8 cellular contexts compared by ENCODE assay signal in the genomic region with DNA sequence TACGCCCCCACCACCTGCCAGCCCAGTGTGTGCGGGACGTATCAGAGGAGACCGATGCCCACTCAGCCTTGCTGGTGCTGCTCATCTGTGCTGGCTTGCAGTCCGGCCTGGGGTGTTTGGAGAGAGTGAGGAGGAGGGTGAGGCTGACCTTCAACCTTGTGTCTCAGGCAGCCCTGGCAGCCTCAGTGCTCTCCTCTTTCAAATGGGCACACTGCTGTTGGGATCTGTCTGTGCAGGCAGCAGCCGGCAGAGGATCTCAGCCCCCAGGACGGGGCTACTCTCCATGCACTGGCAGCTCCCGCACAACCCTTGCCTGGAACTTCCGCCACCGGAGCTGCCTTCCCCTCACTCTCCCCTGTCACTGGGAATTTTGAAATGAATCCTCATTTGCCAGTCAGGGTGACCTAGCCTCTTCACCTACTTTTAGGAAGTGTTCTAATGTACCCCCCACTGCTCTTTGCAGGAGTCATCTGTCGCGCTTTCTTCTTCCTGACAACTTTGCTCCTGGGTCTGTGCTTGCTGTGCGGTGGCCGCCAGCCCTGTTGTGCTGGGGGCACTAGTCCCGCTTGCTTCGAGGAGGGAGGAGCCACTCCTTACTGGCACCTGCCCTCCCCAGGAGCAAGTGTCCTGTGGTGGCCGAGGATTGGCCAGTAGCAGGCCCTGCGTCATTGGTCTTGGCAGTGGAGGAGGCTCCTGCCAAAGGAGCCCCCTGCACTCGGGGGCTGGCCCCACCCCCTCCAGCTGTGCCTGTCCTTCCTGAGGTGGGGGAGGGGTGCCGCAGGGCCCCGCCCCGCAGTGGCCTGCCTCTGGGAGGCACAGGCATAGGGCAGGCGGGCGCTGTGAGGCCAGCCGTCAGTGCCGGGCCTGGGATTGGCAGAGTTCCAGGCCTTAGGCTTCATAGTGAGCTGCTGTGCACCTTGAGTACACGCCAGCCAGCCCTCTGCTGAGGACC. TPM values are rescaled to one million over a fixed set of nuclear protein-coding genes. Genes with fewer than 3 reads are reported as not detected.
DNase-seq lines count a peak whose midpoint lies in the region; ATAC-seq, FAIRE-seq and TF ChIP-seq lines count a peak whose summit lies in the region.

No MANE protein-coding gene starts in this region.

- H3K36me3 ChIP-seq in HepG2 (replicated peaks in 1 of 2; ENCODE audit: control insufficient read depth in 1 of 2, insufficient read depth in 2 of 2, low read length in 2 of 2), result peaks cover 21 to 29% of the 10 kb centered on the region in 2 experiments

- no TSS peak for BruUV-seq in HepG2 (replicated peaks; lab: Mats Ljungman, UMichigan)

- no peaks in the 10 kb centered on the region for H3K9me3 ChIP-seq in HepG2 (ENCODE audit: low read length)

- peak; percentile 71 for ATAC-seq in HepG2
- no peak for ATAC-seq in activated CD4-positive, CD25-positive, alpha-beta regulatory T cell treated with anti-CD3 and anti-CD28 coated beads, Interleukin-2, amount 50 U/mL, for 24 hours
- no peak for ATAC-seq in GM19328 (IDR thresholded peaks at IDR 0.05; ENCODE audit: unreplicated experiment)

- H3K4me1 ChIP-seq in HepG2 (ENCODE audit: insufficient read depth, low read length), result peaks cover 30% of the 10 kb centered on the region

- peak overlapping the region; percentile 38 for H3K4me2 ChIP-seq in HepG2 (ENCODE audit: low read depth, low read length)

- POLR2A ChIA-PET in HepG2 (lab: Yijun Ruan, JAX), result no interaction called here

- TF ChIP-seq POLR2A in GM12891 (IDR thresholded peaks at IDR 0.05; ENCODE audit: low read depth, low read length) (no peak), HepG2 (IDR thresholded peaks at IDR 0.05; ENCODE audit: insufficient read depth in 1 of 2, low read depth in 2 of 2, low read length in 2 of 2) (no peak)

- CTCF ChIA-PET in HepG2 (lab: Yijun Ruan, JAX; ENCODE audit: low intra/inter-chr PET ratio, low total read pairs), result no interaction called here

- H3K9ac ChIP-seq in HepG2 (ENCODE audit: insufficient read depth, low read depth, low read length), result peak overlapping the region; percentile 33; the same call in 1 of the 2 replicates

- peaks cover 40% of the 10 kb centered on the region; the same call in 1 of the 2 replicates for H4K20me1 ChIP-seq in HepG2 (ENCODE audit: insufficient read depth, low read length)

- TF ChIP-seq EP300 in HepG2 (IDR thresholded peaks at IDR 0.05; ENCODE audit: low read depth in 2 of 2, low read length in 2 of 2) (peak in 1 of 2 experiments; percentile 20; a peak in 1 of 4 replicates), HepG2 (CRISPR knock-in tag; IDR thresholded peaks at IDR 0.05; ENCODE audit: borderline replicate concordance) (no peak)

- peak overlapping the region in 1 of 3 experiments; percentile 28; a peak in 1 of 6 replicates for H3K4me3 ChIP-seq in HepG2 (replicated peaks in 1 of 3; ENCODE audit: insufficient read depth in 1 of 3, low read depth in 2 of 3, low read length in 3 of 3)

- H3K27me3 ChIP-seq in HepG2 (ENCODE audit: control insufficient read depth in 1 of 2, insufficient read depth in 2 of 2, low read length in 2 of 2), result no peaks in the 10 kb centered on the region

- TF ChIP-seq RAD21 in HepG2 (CRISPR knock-in tag; IDR thresholded peaks at IDR 0.05), result no peak

- 0 out of 2 replicates have a peak, but pooled peaks have one; percentile 9 for TF ChIP-seq CTCF in HepG2 (CRISPR knock-in tag; IDR thresholded peaks at IDR 0.05)

- peaks cover 66% of the 10 kb centered on the region for H3K79me2 ChIP-seq in HepG2 (ENCODE audit: insufficient read depth, low read length)

- WGBS in HepG2 (ENCODE audit: low lambda C conversion rate), result 79% methylated on average over 11 of the region's 27 CpGs

- FAIRE-seq in GM12891 (lab: Jason Lieb, UNC) (peak; percentile 87), HepG2 (lab: Jason Lieb, UNC) (no peak)

- intact Hi-C loops in HepG2 (cut with micrococcal nuclease; ENCODE audit: unreplicated experiment), result no loop called here

- in situ Hi-C loops in HepG2 (cut with HindIII; ENCODE audit: extremely low pct_ligation_motif_present, low pct_unique_long_range_greater_than_20kb), result no loop called here

- DNase-seq in GM12891 (ENCODE audit: insufficient read length, low spot score) (no peak), NCI-H82 (lab: John Stamatoyannopoulos, UW) (peak; percentile 97), HepG2 (ENCODE audit: low spot score) (peak; percentile 65), substantia nigra (lab: John Stamatoyannopoulos, UW) (peak in 18 of 49 donors; percentile 7 to 99 (median 30))
- DNase-seq in activated CD4-positive, alpha-beta T cell treated with anti-CD3 and anti-CD28 coated beads, Interleukin-2, amount 50 U/mL, for 1 hour, result no peak

- no peak overlapping the region for H2AFZ ChIP-seq in HepG2 (ENCODE audit: low read length)

- H3K27ac ChIP-seq in cingulate gyrus (ENCODE audit: low read depth, low read length), result peak overlapping the region; percentile 51
- peak overlapping the region; percentile 24 for H3K27ac ChIP-seq in HepG2 (ENCODE audit: extremely low read length, insufficient read depth, low read length)
- peak overlapping the region; percentile 19 for H3K27ac ChIP-seq in substantia nigra (ENCODE audit: low read depth, low read length, poor library complexity, severe bottlenecking)

RNA-seq across cellular contexts. Expression of gene TSSK6, which starts 53.4 kb away (rescaled TPM):
- polyA plus RNA-seq in GM12891 (2012; ENCODE audit: low read depth, missing spikeins), result 1.2 TPM
- 0.71 and 0.86 TPM in 2 replicates for total RNA-seq in HepG2 (2016; rRNA removed; fragmentation: Illumina TruSeq; extraction: Trizol)
- 0.35 and 0.40 TPM in 2 replicates for total RNA-seq in HepG2 (2016; cell fraction: cytosol; rRNA removed; fragmentation: Illumina TruSeq; extraction: Trizol; ENCODE audit: low read depth)
- 0.65 and 0.85 TPM in 2 replicates for total RNA-seq in HepG2 (2016; cell fraction: insoluble cytoplasmic fraction; rRNA removed; fragmentation: Illumina TruSeq; extraction: Trizol)
- 0.83 and 1.3 TPM in 2 replicates for total RNA-seq in HepG2 (2016; cell fraction: membrane; rRNA removed; fragmentation: Illumina TruSeq; extraction: Trizol)
- total RNA-seq in HepG2 (2016; cell fraction: nucleus; rRNA removed; fragmentation: Illumina TruSeq; extraction: Trizol), result 0.50 and 1.3 TPM in 2 replicates
- 1.2 and 2.0 TPM in 2 replicates for polyA plus RNA-seq in HepG2 (2011; rRNA removed)
- 1.4 and 2.8 TPM in 2 replicates for polyA plus RNA-seq in HepG2 (2011; cell fraction: cytosol; rRNA removed)
- 6.3 and 8.3 TPM in 2 replicates for polyA plus RNA-seq in HepG2 (2011; cell fraction: nucleus; rRNA removed)
- 0.81 and 1.2 TPM in 2 replicates for polyA plus RNA-seq in HepG2 (2012)
- polyA plus RNA-seq in HepG2 (2016; cell fraction: cytosol; fragmentation: Illumina TruSeq; extraction: Trizol; ENCODE audit: low read depth), result 0.16 and 0.19 TPM in 2 replicates
- polyA plus RNA-seq in HepG2 (2016; cell fraction: insoluble cytoplasmic fraction; fragmentation: Illumina TruSeq; extraction: Trizol; ENCODE audit: low read depth), result 1.1 and 1.7 TPM in 2 replicates
- 0.68 and 0.82 TPM in 2 replicates for polyA plus RNA-seq in HepG2 (2016; cell fraction: membrane; fragmentation: Illumina TruSeq; extraction: Trizol; ENCODE audit: low read depth)
- 1.3 and 2.4 TPM in 2 replicates for polyA plus RNA-seq in HepG2 (2016; cell fraction: nucleus; fragmentation: Illumina TruSeq; extraction: Trizol; ENCODE audit: insufficient read depth, low read depth)
- polyA minus RNA-seq in HepG2 (2011; rRNA and poly(A)+ RNA removed; ENCODE audit: low replicate concordance), result 2.0 and 5.3 TPM in 2 replicates
- 1.3 and 1.5 TPM in 2 replicates for polyA minus RNA-seq in HepG2 (2011; cell fraction: cytosol; rRNA and poly(A)+ RNA removed)
- polyA minus RNA-seq in HepG2 (2011; cell fraction: nucleus; rRNA and poly(A)+ RNA removed), result 1.9 and 3.7 TPM in 2 replicates

RNA-seq across cellular contexts. Expression of gene NDUFA13, which starts 54.1 kb away (rescaled TPM):
- polyA plus RNA-seq in GM12891 (2012; ENCODE audit: low read depth, missing spikeins), result 397 TPM
- 278 and 337 TPM in 2 replicates for total RNA-seq in HepG2 (2016; rRNA removed; fragmentation: Illumina TruSeq; extraction: Trizol)
- 98.4 and 99.8 TPM in 2 replicates for total RNA-seq in HepG2 (2016; cell fraction: cytosol; rRNA removed; fragmentation: Illumina TruSeq; extraction: Trizol; ENCODE audit: low read depth)
- 323 and 362 TPM in 2 replicates for total RNA-seq in HepG2 (2016; cell fraction: insoluble cytoplasmic fraction; rRNA removed; fragmentation: Illumina TruSeq; extraction: Trizol)
- 84.6 and 89.0 TPM in 2 replicates for total RNA-seq in HepG2 (2016; cell fraction: membrane; rRNA removed; fragmentation: Illumina TruSeq; extraction: Trizol)
- total RNA-seq in HepG2 (2016; cell fraction: nucleus; rRNA removed; fragmentation: Illumina TruSeq; extraction: Trizol), result 193 and 208 TPM in 2 replicates
- 366 and 368 TPM in 2 replicates for polyA plus RNA-seq in HepG2 (2011; rRNA removed)
- 715 and 846 TPM in 2 replicates for polyA plus RNA-seq in HepG2 (2011; cell fraction: cytosol; rRNA removed)
- polyA plus RNA-seq in HepG2 (2011; cell fraction: nucleus; rRNA removed), result 199 and 226 TPM in 2 replicates
- polyA plus RNA-seq in HepG2 (2012), result 207 and 262 TPM in 2 replicates
- 72.4 and 85.3 TPM in 2 replicates for polyA plus RNA-seq in HepG2 (2016; cell fraction: cytosol; fragmentation: Illumina TruSeq; extraction: Trizol; ENCODE audit: low read depth)
- 186 TPM in 2 replicates for polyA plus RNA-seq in HepG2 (2016; cell fraction: insoluble cytoplasmic fraction; fragmentation: Illumina TruSeq; extraction: Trizol; ENCODE audit: low read depth)
- polyA plus RNA-seq in HepG2 (2016; cell fraction: membrane; fragmentation: Illumina TruSeq; extraction: Trizol; ENCODE audit: low read depth), result 52.4 and 56.3 TPM in 2 replicates
- polyA plus RNA-seq in HepG2 (2016; cell fraction: nucleus; fragmentation: Illumina TruSeq; extraction: Trizol; ENCODE audit: insufficient read depth, low read depth), result 235 and 237 TPM in 2 replicates
- 73.2 and 83.5 TPM in 2 replicates for polyA minus RNA-seq in HepG2 (2011; rRNA and poly(A)+ RNA removed; ENCODE audit: low replicate concordance)
- polyA minus RNA-seq in HepG2 (2011; cell fraction: cytosol; rRNA and poly(A)+ RNA removed), result 58.6 and 70.0 TPM in 2 replicates
- 42.1 and 44.4 TPM in 2 replicates for polyA minus RNA-seq in HepG2 (2011; cell fraction: nucleus; rRNA and poly(A)+ RNA removed)

RNA-seq across cellular contexts. Expression of gene GATAD2A, which starts 56.5 kb away (rescaled TPM):
- polyA plus RNA-seq in GM12891 (2012; ENCODE audit: low read depth, missing spikeins), result 24.8 TPM
- 25.1 and 28.6 TPM in 2 replicates for total RNA-seq in HepG2 (2016; rRNA removed; fragmentation: Illumina TruSeq; extraction: Trizol)
- total RNA-seq in HepG2 (2016; cell fraction: cytosol; rRNA removed; fragmentation: Illumina TruSeq; extraction: Trizol; ENCODE audit: low read depth), result 10.8 and 13.3 TPM in 2 replicates
- 24.5 and 30.0 TPM in 2 replicates for total RNA-seq in HepG2 (2016; cell fraction: insoluble cytoplasmic fraction; rRNA removed; fragmentation: Illumina TruSeq; extraction: Trizol)
- total RNA-seq in HepG2 (2016; cell fraction: membrane; rRNA removed; fragmentation: Illumina TruSeq; extraction: Trizol), result 43.4 and 51.5 TPM in 2 replicates
- 19.5 and 24.3 TPM in 2 replicates for total RNA-seq in HepG2 (2016; cell fraction: nucleus; rRNA removed; fragmentation: Illumina TruSeq; extraction: Trizol)
- polyA plus RNA-seq in HepG2 (2011; rRNA removed), result 15.1 and 16.8 TPM in 2 replicates
- 10.5 and 13.4 TPM in 2 replicates for polyA plus RNA-seq in HepG2 (2011; cell fraction: cytosol; rRNA removed)
- polyA plus RNA-seq in HepG2 (2011; cell fraction: nucleus; rRNA removed), result 17.3 and 19.1 TPM in 2 replicates
- 19.3 and 26.1 TPM in 2 replicates for polyA plus RNA-seq in HepG2 (2012)
- polyA plus RNA-seq in HepG2 (2016; cell fraction: cytosol; fragmentation: Illumina TruSeq; extraction: Trizol; ENCODE audit: low read depth), result 13.2 and 13.4 TPM in 2 replicates
- polyA plus RNA-seq in HepG2 (2016; cell fraction: insoluble cytoplasmic fraction; fragmentation: Illumina TruSeq; extraction: Trizol; ENCODE audit: low read depth), result 38.8 and 59.1 TPM in 2 replicates
- polyA plus RNA-seq in HepG2 (2016; cell fraction: membrane; fragmentation: Illumina TruSeq; extraction: Trizol; ENCODE audit: low read depth), result 38.7 and 46.4 TPM in 2 replicates
- polyA plus RNA-seq in HepG2 (2016; cell fraction: nucleus; fragmentation: Illumina TruSeq; extraction: Trizol; ENCODE audit: insufficient read depth, low read depth), result 43.6 and 47.2 TPM in 2 replicates
- polyA minus RNA-seq in HepG2 (2011; rRNA and poly(A)+ RNA removed; ENCODE audit: low replicate concordance), result 16.0 and 18.2 TPM in 2 replicates
- polyA minus RNA-seq in HepG2 (2011; cell fraction: cytosol; rRNA and poly(A)+ RNA removed), result 24.2 and 24.4 TPM in 2 replicates
- 11.5 and 14.5 TPM in 2 replicates for polyA minus RNA-seq in HepG2 (2011; cell fraction: nucleus; rRNA and poly(A)+ RNA removed)

Comparison
In these comparisons a context has a peak if more than half of its experiments do, and no peak if none do; other contexts are left out.
1. DNase-seq: peak in NCI-H82 (single experiment) and HepG2 (single experiment); none in GM12891 (single experiment) and activated CD4-positive, alpha-beta T cell treated with anti-CD3 and anti-CD28 coated beads, Interleukin-2, amount 50 U/mL, for 1 hour (single experiment).
2. Peak in every context shown above with its lines, with median percentiles within 50 percentile points of each other: H3K27ac ChIP-seq.